Comparison of ENCODE assay signal across 8 cellular contexts in the genomic region with DNA sequence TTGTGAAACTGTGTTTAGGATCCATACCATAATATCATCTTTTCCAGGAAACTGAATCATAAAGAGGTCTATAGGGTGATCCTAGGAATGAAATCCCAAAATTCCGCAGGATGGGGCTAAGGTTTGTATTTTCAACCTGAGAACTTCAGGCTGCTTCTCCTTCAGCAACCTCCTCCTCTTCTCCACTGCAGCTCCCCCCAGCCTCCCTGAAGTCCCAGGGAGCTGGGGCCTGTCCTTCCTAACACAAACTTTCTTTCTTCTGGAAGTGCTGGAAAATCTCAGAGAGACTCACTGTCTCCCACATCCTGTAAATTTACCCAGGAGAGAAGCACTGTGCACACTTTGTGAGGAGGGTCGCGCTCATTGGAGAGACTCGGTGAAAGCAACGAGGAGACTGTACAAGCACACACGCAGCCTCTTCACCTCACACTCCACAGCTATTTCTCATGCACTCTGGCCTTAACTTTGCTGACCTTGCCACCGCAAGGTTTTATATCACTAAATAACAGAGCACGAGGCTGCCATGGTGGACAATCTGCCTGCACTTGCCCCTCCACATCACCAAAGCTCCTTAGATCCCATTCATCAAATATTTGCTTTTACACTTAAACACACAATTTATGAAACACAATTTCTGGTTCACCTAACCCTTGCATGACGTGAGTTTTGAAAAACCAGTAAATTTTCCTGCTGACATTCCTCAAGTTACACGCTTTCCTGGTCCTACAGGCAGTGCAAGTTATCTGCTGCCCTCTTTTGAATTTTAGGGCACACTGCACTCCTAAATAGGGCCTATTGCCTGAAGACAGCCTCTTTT.
DNase-seq lines count a peak whose midpoint lies in the region; ATAC-seq lines count a peak whose summit lies in the region.

No MANE protein-coding gene starts in this region.

- H3K36me3 ChIP-seq in subcutaneous abdominal adipose tissue (ENCODE audit: control insufficient read depth in 5 of 5, insufficient read depth in 5 of 5, low read length in 5 of 5), result no peaks in the 10 kb centered on the region

- H3K4me3 ChIP-seq in subcutaneous abdominal adipose tissue (ENCODE audit: low read depth in 1 of 5, low read length in 5 of 5), result peak overlapping the region in 3 of 5 donors; percentile 10 to 42 (median 41)

- H3K9me3 ChIP-seq in subcutaneous abdominal adipose tissue (ENCODE audit: control insufficient read depth in 5 of 5, low read length in 5 of 5), result no peaks in the 10 kb centered on the region

- ATAC-seq in HG03139 (IDR thresholded peaks at IDR 0.05; ENCODE audit: unreplicated experiment), result peak; percentile 61

- DNase-seq in DMS 273 treated with DMSO at 0.1 percent for 48 hours (lab: John Stamatoyannopoulos, UW) (peak; percentile 82), NCI-H226 (peak; percentile 74), brain pericyte (ENCODE audit: low read depth, low spot score) (peak; percentile 18), iPS-NIHi7 (ENCODE audit: extremely low spot score) (peak; percentile 89), KG1 (lab: John Stamatoyannopoulos, UW) (no peak)
- no peak for DNase-seq in activated T-cell treated with anti-CD3 and anti-CD28 coated beads, Interleukin-2, amount 50 U/mL, for 1 hour

- H3K4me1 ChIP-seq in subcutaneous abdominal adipose tissue (ENCODE audit: control insufficient read depth in 5 of 5, insufficient read depth in 5 of 5, low read length in 5 of 5), result peaks cover 3 to 19% (median 7%) of the 10 kb centered on the region in 5 donors

- H3K27ac ChIP-seq in subcutaneous abdominal adipose tissue (ENCODE audit: low read depth, low read length), result no peak overlapping the region

- H3K27me3 ChIP-seq in subcutaneous abdominal adipose tissue (ENCODE audit: control insufficient read depth in 5 of 5, insufficient read depth in 4 of 5, low read length in 5 of 5), result no peaks in the 10 kb centered on the region

- H3K9ac ChIP-seq in subcutaneous abdominal adipose tissue (ENCODE audit: low read length in 5 of 5), result peak overlapping the region in 1 of 5 donors; percentile 10

Comparison
In these comparisons a context has a peak if more than half of its experiments do, and no peak if none do; other contexts are left out.
1. DNase-seq: peak in DMS 273 treated with DMSO at 0.1 percent for 48 hours (single experiment), NCI-H226 (single experiment), brain pericyte (single experiment) and iPS-NIHi7 (single experiment); none in KG1 (single experiment) and activated T-cell treated with anti-CD3 and anti-CD28 coated beads, Interleukin-2, amount 50 U/mL, for 1 hour (single experiment).